In genomic region chr19:7682175-7682855, GRCh38 we compare ENCODE assay signal across 9 cellular contexts. TPM values are rescaled to one million over a fixed set of nuclear protein-coding genes. Genes with fewer than 3 reads are reported as not detected.
DNase-seq lines count a peak whose midpoint lies in the region; ATAC-seq, FAIRE-seq and TF ChIP-seq lines count a peak whose summit lies in the region.
"Had no signal": no experiment of that assay in that cellular context is flagged by ENCODE, and none has a peak within 500 bp of the region (broad histone marks: within the 10 kb centered on the region; RNA-seq: fewer than 3 reads in every experiment).

No MANE protein-coding gene starts in this region.

- no peak for FAIRE-seq in frontal cortex (lab: Jason Lieb, UNC)

- ATAC-seq in GM18505 (IDR thresholded peaks at IDR 0.05; ENCODE audit: unreplicated experiment) = no peak

- H3K27ac ChIP-seq in esophagus muscularis mucosa (replicated peaks in 1 of 4) = peak overlapping the region in 3 of 4 donors; percentile 81 to 90 (median 88)

- DNase-seq in G401 (ENCODE audit: low spot score) (peak; percentile 25), esophagus muscularis mucosa (ENCODE audit: extremely low spot score) (no peak), posterior cingulate gyrus (peak in 6 of 10 donors; percentile 33 to 92 (median 78)), A172 (ENCODE audit: low spot score) (no peak), NCI-H510A treated with DMSO at 0.1 percent for 48 hours (lab: John Stamatoyannopoulos, UW) (no peak), frontal cortex (ENCODE audit: low spot score in 2 of 2) (no peak)
- DNase-seq: NCI-H1417 treated with DMSO at 0.1 percent for 48 hours had no signal

- TF ChIP-seq CTCF in esophagus muscularis mucosa (IDR thresholded peaks at IDR 0.05) = no peak

- in situ Hi-C loops in G401 (cut with HindIII; ENCODE audit: low sequenced_read_pairs) = no loop called here

- peak overlapping the region; percentile 75 to 100 (median 88) for H3K4me3 ChIP-seq in esophagus muscularis mucosa

- H3K27me3 ChIP-seq in esophagus muscularis mucosa = peaks cover 0 to 30% (median 0%) of the 10 kb centered on the region in 4 donors

- H3K9me3 ChIP-seq in esophagus muscularis mucosa = no peaks in the 10 kb centered on the region

- peaks cover 10 to 29% (median 22%) of the 10 kb centered on the region in 4 donors for H3K4me1 ChIP-seq in esophagus muscularis mucosa

- intact Hi-C loops in esophagus muscularis mucosa (cut with DNase I) (loop anchor here (5.0 to 10.0 kb wide), 2 partner anchors 112 to 330 kb away; no protein-coding TSS in a partner anchor), posterior cingulate gyrus (cut with DNase I) (no loop called here)

- TF ChIP-seq POLR2A in esophagus muscularis mucosa (IDR thresholded peaks at IDR 0.05; ENCODE audit: low read depth) = no peak
- TF ChIP-seq POLR2A in GM18505 (IDR thresholded peaks at IDR 0.05; ENCODE audit: borderline replicate concordance, extremely low read depth, insufficient read depth, insufficient read length) = no peak

- TF ChIP-seq EP300 in esophagus muscularis mucosa (IDR thresholded peaks at IDR 0.05) = no peak

- WGBS in esophagus muscularis mucosa = 94% methylated on average over 10 of the region's 74 CpGs

- peaks cover 0 to 36% (median 27%) of the 10 kb centered on the region in 4 donors for H3K36me3 ChIP-seq in esophagus muscularis mucosa

TF ChIP-seq in PFSK-1, 5 proteins besides CTCF, POLR2A, EP300 and RAD21:
- TF ChIP-seq REST (IDR thresholded peaks at IDR 0.05; ENCODE audit: insufficient read depth in 1 of 2, low read depth in 2 of 2, low read length in 2 of 2) (no peak), SIN3A (IDR thresholded peaks at IDR 0.05; ENCODE audit: borderline replicate concordance, insufficient read depth, low read length) (no peak), TAF1 (IDR thresholded peaks at IDR 0.05; ENCODE audit: borderline replicate concordance, insufficient read depth, low read length) (no peak), FOXP2 (optimal IDR thresholded peaks at IDR 0.05; ENCODE audit: borderline replicate concordance, extremely low read depth, extremely low read length, insufficient read depth) (peak; percentile 12), POLR2AphosphoS5 (IDR thresholded peaks at IDR 0.05; ENCODE audit: low read depth, low read length) (no peak)

RNA-seq across cellular contexts. Expression of gene TRAPPC5, which starts 1.7 kb away (rescaled TPM):
- total RNA-seq in G401 (2014; rRNA removed; shearing (Covaris generic)) = 131 and 153 TPM in 2 replicates
- 278 TPM for polyA plus RNA-seq in PFSK-1 (2012; ENCODE audit: insufficient read length, low read depth)
- total RNA-seq in esophagus muscularis mucosa = 10 to 100 TPM; 12.5 to 84.7 (median 64.8) TPM
- 118 and 176 TPM in 2 replicates for total RNA-seq in A172 (2014; rRNA removed; shearing (Covaris generic))
- 15.5 TPM for total RNA-seq in frontal cortex

RNA-seq across cellular contexts. Expression of gene MCEMP1, which starts 5.4 kb away (rescaled TPM):
- total RNA-seq in G401 (2014; rRNA removed; shearing (Covaris generic)) = not detected in 2 replicates
- polyA plus RNA-seq in PFSK-1 (2012; ENCODE audit: insufficient read length, low read depth) = not detected
- 1 to 10 TPM in 1 of 4 donors, under 1 TPM in 2, not detected in 1; 0.34 to 2.0 (median 0.42) TPM for total RNA-seq in esophagus muscularis mucosa
- not detected in 2 replicates for total RNA-seq in A172 (2014; rRNA removed; shearing (Covaris generic))
- not detected for total RNA-seq in frontal cortex

RNA-seq across cellular contexts. Expression of gene RETN, which starts 13.5 kb away (rescaled TPM):
- not detected in 2 replicates for total RNA-seq in G401 (2014; rRNA removed; shearing (Covaris generic))
- polyA plus RNA-seq in PFSK-1 (2012; ENCODE audit: insufficient read length, low read depth) = not detected
- 1 to 10 TPM in 1 of 4 donors, not detected in 3; 1.3 TPM for total RNA-seq in esophagus muscularis mucosa
- total RNA-seq in A172 (2014; rRNA removed; shearing (Covaris generic)) = not detected in 2 replicates
- not detected for total RNA-seq in frontal cortex

RNA-seq across cellular contexts. Expression of gene FCER2, which starts 19.6 kb away (rescaled TPM):
- not detected in 2 replicates for total RNA-seq in G401 (2014; rRNA removed; shearing (Covaris generic))
- not detected for polyA plus RNA-seq in PFSK-1 (2012; ENCODE audit: insufficient read length, low read depth)
- total RNA-seq in esophagus muscularis mucosa (under 1 TPM in 1 of 4 donors, not detected in 3; 0.29 TPM), frontal cortex (not detected)
- total RNA-seq in A172 (2014; rRNA removed; shearing (Covaris generic)) = not detected in 2 replicates

RNA-seq across cellular contexts. Expression of gene STXBP2, which starts 45.4 kb away (rescaled TPM):
- total RNA-seq in G401 (2014; rRNA removed; shearing (Covaris generic)) = 0.20 TPM in 1 of 2 replicates, not detected in the other
- polyA plus RNA-seq in PFSK-1 (2012; ENCODE audit: insufficient read length, low read depth) = 43.7 TPM
- total RNA-seq in esophagus muscularis mucosa (10 to 100 TPM in 3 of 4 donors, 1 to 10 TPM in 1; 7.2 to 14.4 (median 11.7) TPM), frontal cortex (2.4 TPM)
- 0.12 and 0.84 TPM in 2 replicates for total RNA-seq in A172 (2014; rRNA removed; shearing (Covaris generic))

Comparison
In these comparisons a context has a peak if more than half of its experiments do, and no peak if none do; other contexts are left out.
1. DNase-seq: peak in G401 (single experiment) and posterior cingulate gyrus (6 of 10); none in esophagus muscularis mucosa (single experiment), A172 (single experiment), NCI-H510A treated with DMSO at 0.1 percent for 48 hours (single experiment) and frontal cortex (0 of 2).